21 cellular contexts compared by ENCODE assay signal in genomic region chr21:14987370-14988170, GRCh38.
"Had no signal": no experiment of that assay in that cellular context is flagged by ENCODE, and none has a peak within 500 bp of the region (broad histone marks: within the 10 kb centered on the region; RNA-seq: fewer than 3 reads in every experiment).

No MANE protein-coding gene starts in this region.

- H3K9me3 Mint-ChIP-seq: activated T-helper 2 cell treated with anti-CD3 and anti-CD28 coated beads, Interferon-gamma antibody, Interleukin-2, Interleukin-4, amounts not matched to agents 10 μg/mL and 5 μg/mL and 100 μg/mL, durations not matched to agents 14 hours and 24 hours and 36 hours; immature natural killer cell; natural killer cell; stimulated activated naive CD8-positive, alpha-beta T cell treated with anti-CD3 and anti-CD28 coated beads, Interleukin-15, amount 100 ng/mL, for 72 hours; T-cell had no signal

- ATAC-seq: activated CD8-positive, alpha-beta memory T cell treated with anti-CD3 and anti-CD28 coated beads, Interleukin-2, amount 10 ng/mL, durations not matched to agents 7 days and 5 days; left colon; mucosa of descending colon; natural killer cell; psoas muscle; sciatic nerve; stimulated activated naive CD8-positive, alpha-beta T cell treated with anti-CD3 and anti-CD28 coated beads, Interleukin-15, amount 100 ng/mL, for 72 hours; T-cell had no signal

- H3K27me3 Mint-ChIP-seq: activated CD8-positive, alpha-beta memory T cell treated with anti-CD3 and anti-CD28 coated beads, Interleukin-2, amount 10 ng/mL, durations not matched to agents 7 days and 5 days; stimulated activated naive CD8-positive, alpha-beta T cell treated with anti-CD3 and anti-CD28 coated beads, Interleukin-15, amount 100 ng/mL, for 72 hours; T-cell had no signal

- H3K27ac Mint-ChIP-seq: activated CD8-positive, alpha-beta memory T cell treated with anti-CD3 and anti-CD28 coated beads, Interleukin-2, amount 10 ng/mL, durations not matched to agents 7 days and 5 days; activated T-helper 2 cell treated with anti-CD3 and anti-CD28 coated beads, Interferon-gamma antibody, Interleukin-2, Interleukin-4, amounts not matched to agents 10 μg/mL and 5 μg/mL and 100 μg/mL, durations not matched to agents 14 hours and 24 hours and 36 hours; immature natural killer cell; natural killer cell; T-cell had no signal

- H3K27me3 ChIP-seq: cardiac muscle cell, dorsolateral prefrontal cortex, esophagus muscularis mucosa, upper lobe of left lung had no signal

- H3K4me3 Mint-ChIP-seq: activated CD8-positive, alpha-beta memory T cell treated with anti-CD3 and anti-CD28 coated beads, Interleukin-2, amount 10 ng/mL, durations not matched to agents 7 days and 5 days; immature natural killer cell; natural killer cell; stimulated activated naive CD8-positive, alpha-beta T cell treated with anti-CD3 and anti-CD28 coated beads, Interleukin-15, amount 100 ng/mL, for 72 hours; T-cell had no signal

- DNase-seq: activated CD4-positive, alpha-beta T cell treated with anti-CD3 and anti-CD28 coated beads, Interleukin-2, amount 50 U/mL, for 48 hours; activated CD8-positive, alpha-beta memory T cell treated with anti-CD3 and anti-CD28 coated beads, Interleukin-2, amount 10 ng/mL, durations not matched to agents 7 days and 5 days; activated naive CD4-positive, alpha-beta T cell treated with anti-CD3 and anti-CD28 coated beads, Interleukin-2, amount 50 U/mL, for 16 hours; activated T-cell treated with anti-CD3 and anti-CD28 coated beads, Interleukin-2, amount 50 U/mL, for 1 hour; dorsolateral prefrontal cortex; hypothalamus; immature natural killer cell; left colon; mucosa of descending colon; natural killer cell; occipital lobe; psoas muscle; stimulated activated CD4-positive, alpha-beta T cell treated with anti-CD3 and anti-CD28 coated beads, Interleukin-1b, Interleukin-23, amount 100 ng/mL, for 48 hours; stimulated activated naive CD8-positive, alpha-beta T cell treated with anti-CD3 and anti-CD28 coated beads, Interleukin-15, amount 100 ng/mL, for 72 hours; T-cell; T1000; upper lobe of left lung had no signal

- H3K36me3 Mint-ChIP-seq: natural killer cell had no signal

- H3K9me3 ChIP-seq: esophagus muscularis mucosa, mucosa of descending colon, psoas muscle, upper lobe of left lung had no signal

- H3K4me3 ChIP-seq: cardiac muscle cell, dorsolateral prefrontal cortex, esophagus muscularis mucosa, mucosa of descending colon, psoas muscle, upper lobe of left lung had no signal

- H3K27ac ChIP-seq: cardiac muscle cell, dorsolateral prefrontal cortex, esophagus muscularis mucosa, psoas muscle, upper lobe of left lung had no signal

- H3K36me3 ChIP-seq: cardiac muscle cell, esophagus muscularis mucosa had no signal
